ENCODE assay signal across 22 cellular contexts in the genomic region with DNA sequence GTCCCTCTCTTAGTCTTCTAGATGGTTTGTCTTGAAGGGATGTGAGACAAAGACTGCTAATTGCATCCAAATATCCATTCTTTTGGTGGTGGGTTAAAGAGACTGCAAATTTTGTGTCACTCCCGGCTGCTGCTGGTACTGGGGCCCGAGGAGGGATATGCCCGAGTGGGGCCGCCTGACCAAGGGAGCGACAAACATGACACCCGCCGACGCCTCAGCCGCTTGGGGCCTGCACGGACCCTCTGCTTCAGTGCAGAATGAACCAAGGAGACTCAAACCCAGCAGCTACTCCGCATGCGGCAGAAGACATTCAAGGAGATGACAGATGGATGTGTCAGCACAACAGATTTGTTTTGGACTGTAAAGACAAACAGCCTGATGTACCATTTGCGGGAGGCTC. TPM values are rescaled to one million over a fixed set of nuclear protein-coding genes. Genes with fewer than 3 reads are reported as not detected.
A peak's percentile ranks its signal among the peaks of the same experiment; 100 is the strongest.
DNase-seq lines count a peak whose midpoint lies in the region; FAIRE-seq and TF ChIP-seq lines count a peak whose summit lies in the region.
"Had no signal": no experiment of that assay in that cellular context is flagged by ENCODE, and none has a peak within 500 bp of the region (broad histone marks: within the 10 kb centered on the region; RNA-seq: fewer than 3 reads in every experiment).

No MANE protein-coding gene starts in this region.

- H3K79me2 ChIP-seq in keratinocyte (ENCODE audit: control insufficient read depth, insufficient read depth, low read length), result no peaks in the 10 kb centered on the region

- H3K27me3 ChIP-seq in breast epithelium (peaks cover 0 to 23% of the 10 kb centered on the region in 2 donors), keratinocyte (ENCODE audit: control insufficient read depth, extremely low read depth, insufficient read depth, low read length) (no peaks in the 10 kb centered on the region), transverse colon (peaks cover 4% of the 10 kb centered on the region)

- no peak for DNase-seq in MCF 10A (ENCODE audit: unreplicated experiment)
- DNase-seq in breast epithelium (ENCODE audit: low spot score in 2 of 2), result no peak
- DNase-seq in SK-N-MC (ENCODE audit: low read depth, low spot score), result no peak
- DNase-seq in keratinocyte (ENCODE audit: low read depth, low spot score), result no peak
- no peak for DNase-seq in transverse colon
- no peak for DNase-seq in NCI-H2029 treated with DMSO at 0.1 percent for 48 hours (lab: John Stamatoyannopoulos, UW)
- DNase-seq in retina, result no peak
- DNase-seq: 8988T; AML-193; CD4-positive, alpha-beta T cell; NCI-H1092; NCI-H1417 treated with DMSO at 0.1 percent for 48 hours; NCI-H187 treated with DMSO at 0.1 percent for 48 hours; NCI-H446; NCI-H524 treated with DMSO at 0.1 percent for 48 hours; NCI-H774; Right ventricle myocardium superior had no signal

- peak overlapping the region; percentile 63 for H3K27ac Mint-ChIP-seq in MCF 10A (ENCODE audit: low read depth, unreplicated experiment)
- H3K27ac Mint-ChIP-seq: CD4-positive, alpha-beta T cell had no signal

- H4K20me1 ChIP-seq in keratinocyte (ENCODE audit: control insufficient read depth, extremely low read depth, insufficient read depth, low read length), result no peaks in the 10 kb centered on the region

- CTCF ChIA-PET in MCF 10A (lab: Yijun Ruan, JAX), result no interaction called here

- no peaks in the 10 kb centered on the region for H3K9me3 ChIP-seq in breast epithelium
- no peaks in the 10 kb centered on the region for H3K9me3 ChIP-seq in SK-N-MC (ENCODE audit: low read depth, low read length)
- H3K9me3 ChIP-seq in keratinocyte (ENCODE audit: control insufficient read depth, low read depth, low read length), result no peaks in the 10 kb centered on the region
- H3K9me3 ChIP-seq in transverse colon, result no peaks in the 10 kb centered on the region
- H3K9me3 ChIP-seq: BLaER1 treated with 17β-estradiol and CSF1 and Interleukin-3, amounts not matched to agents 10 nM and 100 nM had no signal

- 87% methylated on average over 13 of the region's 13 CpGs; no CpG with 5 or more reads in 1 of the 2 donors for WGBS in transverse colon (ENCODE audit: low coverage in 1 of 2), 2 donors

- in situ Hi-C loops in transverse colon (cut with MboI; ENCODE audit: low pct_ligation_motif_present in 1 of 4, low pct_unique_long_range_greater_than_20kb in 1 of 4, low sequenced_read_pairs in 3 of 4), result no loop called here

- H3K4me3 ChIP-seq in breast epithelium (no peak overlapping the region), SK-N-MC (no peak overlapping the region), keratinocyte (ENCODE audit: control insufficient read depth in 2 of 3, extremely low read depth in 1 of 3, insufficient read depth in 2 of 3, low read depth in 1 of 3, low read length in 3 of 3) (no peak overlapping the region), transverse colon (no peak overlapping the region)
- H3K4me3 ChIP-seq: BLaER1 treated with 17β-estradiol and CSF1 and Interleukin-3, amounts not matched to agents 10 nM and 100 nM had no signal

- no peak for FAIRE-seq in keratinocyte (lab: Jason Lieb, UNC)
- FAIRE-seq: D721Med, GM19239 had no signal

- H3K4me1 ChIP-seq in breast epithelium, result no peaks in the 10 kb centered on the region
- H3K4me1 ChIP-seq in keratinocyte (ENCODE audit: control insufficient read depth, extremely low read depth, insufficient read depth, low read length), result peaks cover 15% of the 10 kb centered on the region
- no peaks in the 10 kb centered on the region for H3K4me1 ChIP-seq in transverse colon
- H3K4me1 ChIP-seq: BLaER1 treated with 17β-estradiol and CSF1 and Interleukin-3, amounts not matched to agents 10 nM and 100 nM had no signal

- H3K36me3 Mint-ChIP-seq in MCF 10A (ENCODE audit: insufficient read depth, unreplicated experiment), result no peaks in the 10 kb centered on the region

- no peak for TF ChIP-seq CTCF in MCF 10A (IDR thresholded peaks at IDR 0.05; ENCODE audit: unreplicated experiment)
- TF ChIP-seq CTCF in breast epithelium (IDR thresholded peaks at IDR 0.05), result no peak
- TF ChIP-seq CTCF in keratinocyte (optimal IDR thresholded peaks at IDR 0.05 in 1 of 3, IDR thresholded peaks at IDR 0.05 in 1 of 3, conservative IDR thresholded peaks at IDR 0.05 in 1 of 3; ENCODE audit: extremely low read depth in 1 of 3, insufficient read depth in 2 of 3, low read length in 3 of 3), result no peak
- no peak for TF ChIP-seq CTCF in transverse colon (IDR thresholded peaks at IDR 0.05)

- H3K27ac ChIP-seq in breast epithelium (no peak overlapping the region), SK-N-MC (peak overlapping the region; percentile 31; the same call in 1 of the 2 replicates), keratinocyte (ENCODE audit: control insufficient read depth, insufficient read depth, low read length) (peak overlapping the region; percentile 41), transverse colon (no peak overlapping the region)
- H3K27ac ChIP-seq: BLaER1 treated with 17β-estradiol and CSF1 and Interleukin-3, amounts not matched to agents 10 nM and 100 nM; HL-60 had no signal

- no peak for TF ChIP-seq EP300 in transverse colon (IDR thresholded peaks at IDR 0.05; ENCODE audit: low read depth)

- no peak overlapping the region for H3K4me2 ChIP-seq in keratinocyte (ENCODE audit: control insufficient read depth, extremely low read depth, insufficient read depth, low read depth, low read length)
- H3K4me2 ChIP-seq: BLaER1 treated with 17β-estradiol and CSF1 and Interleukin-3, amounts not matched to agents 10 nM and 100 nM had no signal

- H3K4me1 Mint-ChIP-seq in MCF 10A (ENCODE audit: insufficient read depth, unreplicated experiment), result peaks cover 11% of the 10 kb centered on the region

- dilution Hi-C loops in keratinocyte (cut with MboI; ENCODE audit: extremely low pct_ligation_motif_present, low sequenced_read_pairs), result no loop called here

- peaks cover 2% of the 10 kb centered on the region for H3K27me3 Mint-ChIP-seq in MCF 10A (ENCODE audit: insufficient read depth, unreplicated experiment)

- H3K9me1 ChIP-seq in keratinocyte (ENCODE audit: control insufficient read depth, extremely low read depth, insufficient read depth, low read length), result no peaks in the 10 kb centered on the region

- no peak overlapping the region for H2AFZ ChIP-seq in keratinocyte (ENCODE audit: control insufficient read depth, low read length)

- H3K9me3 Mint-ChIP-seq in MCF 10A (ENCODE audit: unreplicated experiment), result no peaks in the 10 kb centered on the region
- H3K9me3 Mint-ChIP-seq: CD4-positive, alpha-beta T cell had no signal

- no TSS peak for BruUV-seq in MCF 10A (replicated peaks; lab: Mats Ljungman, UMichigan)

- POLR2A ChIA-PET in MCF 10A (lab: Yijun Ruan, JAX), result interaction anchor here (0.6 to 1.5 kb wide), 2 partner anchors 11 to 1991 kb away, joined by 3 read pairs; no protein-coding TSS in a partner anchor

- H3K9ac ChIP-seq in SK-N-MC (ENCODE audit: insufficient read length), result no peak overlapping the region
- no peak overlapping the region for H3K9ac ChIP-seq in keratinocyte (ENCODE audit: control insufficient read depth, extremely low read depth, insufficient read depth, low read length)
- H3K9ac ChIP-seq: BLaER1 treated with 17β-estradiol and CSF1 and Interleukin-3, amounts not matched to agents 10 nM and 100 nM had no signal

- no peaks in the 10 kb centered on the region for H3K36me3 ChIP-seq in breast epithelium
- no peaks in the 10 kb centered on the region for H3K36me3 ChIP-seq in SK-N-MC (ENCODE audit: insufficient read depth, low read length)
- H3K36me3 ChIP-seq in keratinocyte (ENCODE audit: control insufficient read depth in 2 of 2, extremely low read depth in 1 of 2, insufficient read depth in 2 of 2, low read length in 2 of 2), result no peaks in the 10 kb centered on the region
- H3K36me3 ChIP-seq in transverse colon, result no peaks in the 10 kb centered on the region
- H3K36me3 ChIP-seq: BLaER1 treated with 17β-estradiol and CSF1 and Interleukin-3, amounts not matched to agents 10 nM and 100 nM had no signal

- no peak for TF ChIP-seq POLR2A in breast epithelium (IDR thresholded peaks at IDR 0.05)
- no peak for TF ChIP-seq POLR2A in transverse colon (IDR thresholded peaks at IDR 0.05)

- intact Hi-C loops in MCF 10A (cut with micrococcal nuclease) (loop anchor here (10.0 kb wide), 1 partner anchor 194 kb away; no protein-coding TSS in a partner anchor), breast epithelium (cut with DNase I; ENCODE audit: low total_unique reads) (no loop called here), transverse colon (cut with DNase I; ENCODE audit: low total_unique reads) (no loop called here)

- no peak overlapping the region for H3K4me3 Mint-ChIP-seq in MCF 10A (ENCODE audit: unreplicated experiment)
- H3K4me3 Mint-ChIP-seq: CD4-positive, alpha-beta T cell had no signal

RNA-seq across cellular contexts. Expression of gene ARX, which starts 13.5 kb away (rescaled TPM):
- total RNA-seq in MCF 10A (2022), result 0.10 TPM in 1 of 2 replicates, not detected in the other
- total RNA-seq in breast epithelium, result under 1 TPM in 1 of 3 donors, not detected in 2; 0.33 TPM
- polyA plus RNA-seq in keratinocyte, result not detected in 3 replicates
- polyA plus RNA-seq in keratinocyte (2011; ENCODE audit: low read depth), result not detected
- not detected in 2 replicates for polyA plus RNA-seq in keratinocyte (2011; cell fraction: cytosol; rRNA removed)
- not detected in 2 replicates for polyA plus RNA-seq in keratinocyte (2011; cell fraction: nucleus; rRNA removed)
- not detected in 2 replicates for polyA plus RNA-seq in keratinocyte (2012; ENCODE audit: low replicate concordance)
- polyA minus RNA-seq in keratinocyte, result not detected in 3 replicates
- polyA minus RNA-seq in keratinocyte (2011; cell fraction: cytosol; rRNA and poly(A)+ RNA removed), result not detected
- polyA minus RNA-seq in keratinocyte (2011; cell fraction: nucleus; rRNA and poly(A)+ RNA removed), result not detected in 2 replicates
- total RNA-seq in transverse colon, result not detected
- total RNA-seq: CD4-positive, alpha-beta T cell; H4; Right ventricle myocardium superior had no signal

Comparison
In these comparisons a context has a peak if more than half of its experiments do, and no peak if none do; other contexts are left out.
1. H3K27ac ChIP-seq: peak in SK-N-MC (single experiment) and keratinocyte (single experiment); none in breast epithelium (0 of 2) and transverse colon (0 of 4).